ENCODE assay signal across 14 cellular contexts in the genomic region with DNA sequence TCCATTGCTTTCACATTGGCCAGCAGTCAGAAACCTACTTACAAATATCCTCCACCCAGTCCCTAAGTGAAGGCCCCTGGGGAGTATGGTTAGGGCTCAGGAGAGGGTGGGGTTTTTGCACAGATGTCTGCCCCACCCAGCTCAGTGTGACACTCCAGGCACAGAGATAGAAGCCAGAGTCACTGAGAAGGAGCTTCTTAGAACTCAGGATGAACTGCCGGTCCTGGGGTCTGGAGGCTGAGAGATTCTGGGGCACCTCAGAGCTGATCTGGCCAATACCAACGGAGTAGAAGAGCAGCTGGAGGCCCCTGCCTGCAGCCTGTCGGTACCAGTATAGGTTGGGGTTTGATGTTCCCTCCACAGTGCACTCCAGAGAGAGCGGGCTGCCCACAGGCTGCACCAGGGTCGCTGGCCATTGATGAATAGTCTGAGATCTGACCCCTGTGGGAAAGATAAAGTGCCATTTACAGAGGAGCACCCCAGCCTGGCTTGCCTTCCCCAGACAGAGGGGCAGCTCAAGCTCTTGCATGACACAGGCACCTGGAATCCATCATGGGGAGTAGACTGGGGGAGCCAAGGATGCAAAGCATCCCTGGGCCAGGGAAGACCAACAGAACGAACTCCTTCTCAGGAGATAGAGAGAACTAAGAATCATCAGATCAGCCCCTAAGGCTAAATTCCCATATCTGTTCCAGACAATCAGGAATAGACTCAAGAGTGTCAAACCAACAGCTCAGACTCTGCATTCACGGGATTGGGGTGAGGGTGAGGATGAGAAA. TPM values are rescaled to one million over a fixed set of nuclear protein-coding genes. Genes with fewer than 3 reads are reported as not detected.
DNase-seq lines count a peak whose midpoint lies in the region; ATAC-seq and TF ChIP-seq lines count a peak whose summit lies in the region.
"Had no signal": no experiment of that assay in that cellular context is flagged by ENCODE, and none has a peak within 500 bp of the region (broad histone marks: within the 10 kb centered on the region; RNA-seq: fewer than 3 reads in every experiment).

No MANE protein-coding gene starts in this region.

- POLR2A ChIA-PET in Caco-2 (lab: Charles Lee) = no interaction called here
- POLR2A ChIA-PET in activated CD4-positive, alpha-beta memory T cell treated with anti-CD3 and anti-CD28 coated beads for 36 hours (lab: Charles Lee) = interaction anchor here (1.9 to 10.8 kb wide), 3 partner anchors 20 to 278 kb away, joined by 5 to 517 read pairs (median 6); no protein-coding TSS in a partner anchor

- no peak overlapping the region for H3K4me3 Mint-ChIP-seq in Caco-2 (ENCODE audit: unreplicated experiment)
- H3K4me3 Mint-ChIP-seq in activated CD4-positive, alpha-beta memory T cell treated with anti-CD3 and anti-CD28 coated beads for 36 hours = peak overlapping the region; percentile 54

- H3K36me3 ChIP-seq in Caco-2 (ENCODE audit: control insufficient read depth, insufficient read depth, low read length) (no peaks in the 10 kb centered on the region), mesodermal cell (ENCODE audit: control insufficient read depth, insufficient read depth, low read length) (no peaks in the 10 kb centered on the region)

- peaks cover 35% of the 10 kb centered on the region for H3K4me1 Mint-ChIP-seq in Caco-2 (ENCODE audit: low read depth, unreplicated experiment)
- peaks cover 65% of the 10 kb centered on the region for H3K4me1 Mint-ChIP-seq in activated CD4-positive, alpha-beta memory T cell treated with anti-CD3 and anti-CD28 coated beads for 36 hours (ENCODE audit: low read depth)

- ATAC-seq in HG03565 (IDR thresholded peaks at IDR 0.05; ENCODE audit: unreplicated experiment) (peak; percentile 9), omental fat pad (ENCODE audit: low FRiP score) (no peak), esophagus mucosa (no peak), HG03280 (IDR thresholded peaks at IDR 0.05; ENCODE audit: unreplicated experiment) (no peak)

- 71 to 79% methylated on average over 3 to 6 of the region's 7 CpGs for WGBS in mesodermal cell (ENCODE audit: insufficient coverage in 2 of 2), 2 experiments

- CTCF ChIA-PET in Caco-2 (lab: Charles Lee) = interaction anchor here (0.8 to 1.7 kb wide), 13 partner anchors 26 to 533 kb away, joined by 3 to 25 read pairs (median 4); no protein-coding TSS in a partner anchor
- CTCF ChIA-PET in activated CD4-positive, alpha-beta memory T cell treated with anti-CD3 and anti-CD28 coated beads for 36 hours (lab: Charles Lee) = interaction anchor here (0.9 to 11.6 kb wide), 18 partner anchors 15 to 494 kb away, joined by 3 to 390 read pairs (median 4); no protein-coding TSS in a partner anchor

- intact Hi-C loops in Caco-2 (cut with micrococcal nuclease; ENCODE audit: unreplicated experiment) = loop anchor here (1.0 kb wide), 2 partner anchors 42 to 54 kb away; no protein-coding TSS in a partner anchor
- intact Hi-C loops in activated CD4-positive, alpha-beta memory T cell treated with anti-CD3 and anti-CD28 coated beads for 36 hours (cut with micrococcal nuclease) = no loop called here

- H3K4me1 ChIP-seq in Caco-2 (peaks cover 27% of the 10 kb centered on the region), mesodermal cell (ENCODE audit: control insufficient read depth, insufficient read depth, low read length, poor library complexity, severe bottlenecking) (peaks cover 35% of the 10 kb centered on the region)

- BruUV-seq in Caco-2 (replicated peaks; lab: Mats Ljungman, UMichigan) = TSS peak; percentile 29

- peak overlapping the region; percentile 91 for H3K27ac Mint-ChIP-seq in Caco-2 (ENCODE audit: unreplicated experiment)
- H3K27ac Mint-ChIP-seq in activated CD4-positive, alpha-beta memory T cell treated with anti-CD3 and anti-CD28 coated beads for 36 hours = peak overlapping the region; percentile 46

- no peaks in the 10 kb centered on the region for H3K27me3 Mint-ChIP-seq in Caco-2 (ENCODE audit: insufficient read depth, unreplicated experiment)
- H3K27me3 Mint-ChIP-seq in activated CD4-positive, alpha-beta memory T cell treated with anti-CD3 and anti-CD28 coated beads for 36 hours = no peaks in the 10 kb centered on the region

- H3K9me3 ChIP-seq in Caco-2 (no peaks in the 10 kb centered on the region), mesodermal cell (ENCODE audit: control insufficient read depth, low read length) (peaks cover 6% of the 10 kb centered on the region)

- no peak overlapping the region for H3K4me3 ChIP-seq in Caco-2 (ENCODE audit: low read depth, low read length)
- no peak overlapping the region for H3K4me3 ChIP-seq in mesodermal cell (ENCODE audit: extremely low read depth, insufficient read depth, low read length, poor library complexity, severe bottlenecking)

- TF ChIP-seq CTCF in Caco-2 (IDR thresholded peaks at IDR 0.05; ENCODE audit: insufficient read depth in 1 of 2, low read depth in 1 of 2, low read length in 1 of 2, severe bottlenecking in 1 of 2, unreplicated experiment in 1 of 2) (no peak), omental fat pad (IDR thresholded peaks at IDR 0.05) (no peak)

- no peaks in the 10 kb centered on the region for H3K36me3 Mint-ChIP-seq in Caco-2 (ENCODE audit: insufficient read depth, unreplicated experiment)
- H3K36me3 Mint-ChIP-seq in activated CD4-positive, alpha-beta memory T cell treated with anti-CD3 and anti-CD28 coated beads for 36 hours = no peaks in the 10 kb centered on the region

- DNase-seq in Caco-2 = no peak
- DNase-seq in activated CD4-positive, alpha-beta memory T cell treated with anti-CD3 and anti-CD28 coated beads for 36 hours = no peak
- no peak for DNase-seq in OCI-M1 (lab: John Stamatoyannopoulos, UW)
- no peak for DNase-seq in omental fat pad (ENCODE audit: low spot score)
- DNase-seq: central memory CD4-positive, alpha-beta T cell; nucleus accumbens had no signal

- peak overlapping the region; percentile 87 for H3K27ac ChIP-seq in mesodermal cell (ENCODE audit: low read depth, low read length, severe bottlenecking)
- H3K27ac ChIP-seq: KMS-11 had no signal

- H3K9me3 Mint-ChIP-seq in Caco-2 (ENCODE audit: unreplicated experiment) = no peaks in the 10 kb centered on the region
- no peaks in the 10 kb centered on the region for H3K9me3 Mint-ChIP-seq in activated CD4-positive, alpha-beta memory T cell treated with anti-CD3 and anti-CD28 coated beads for 36 hours

- no peaks in the 10 kb centered on the region for H3K27me3 ChIP-seq in Caco-2 (replicated peaks; ENCODE audit: control insufficient read depth, insufficient read depth, low read length)

RNA-seq across cellular contexts. Expression of a gene that starts 41.9 kb away (rescaled TPM):
- total RNA-seq in Caco-2 (2022) = 8.8 and 9.3 TPM in 2 replicates
- total RNA-seq in activated CD4-positive, alpha-beta memory T cell treated with anti-CD3 and anti-CD28 coated beads for 36 hours = not detected
- not detected for polyA plus RNA-seq in mesodermal cell (2013, experiment 1 of 2)
- not detected for polyA plus RNA-seq in mesodermal cell (2013, experiment 2 of 2)
- 1 to 10 TPM in 1 of 4 donors, under 1 TPM in 1, not detected in 2; 0.72 to 1.3 TPM for total RNA-seq in omental fat pad
- not detected for total RNA-seq in esophagus mucosa
- total RNA-seq: fibroblast of lung, kidney epithelial cell, SK-MEL-5 had no signal
- polyA plus RNA-seq: fibroblast of lung had no signal

RNA-seq across cellular contexts. Expression of a gene that starts 42.2 kb away (rescaled TPM):
- total RNA-seq in Caco-2 (2022) = 2.7 and 3.9 TPM in 2 replicates
- 10 to 100 TPM in 1 of 2 experiments, 1 to 10 TPM in 1; 9.5 to 11.0 TPM for total RNA-seq in activated CD4-positive, alpha-beta memory T cell treated with anti-CD3 and anti-CD28 coated beads for 36 hours
- polyA plus RNA-seq in mesodermal cell (2013, experiment 1 of 2) = 15.5 TPM
- polyA plus RNA-seq in mesodermal cell (2013, experiment 2 of 2) = 13.9 TPM
- 10 to 100 TPM; 16.9 to 89.0 (median 45.7) TPM for total RNA-seq in omental fat pad
- total RNA-seq in esophagus mucosa = 18.1 TPM
